17 cellular contexts compared by ENCODE assay signal in genomic region chr10:36581237-36581636, GRCh38.
"Had no signal": no experiment of that assay in that cellular context is flagged by ENCODE, and none has a peak within 500 bp of the region (broad histone marks: within the 10 kb centered on the region; RNA-seq: fewer than 3 reads in every experiment).

No MANE protein-coding gene starts in this region.

- H3K4me3 ChIP-seq: stomach, suprapubic skin, testis, thoracic aorta, thyroid gland, tibial artery, tibial nerve, transverse colon, upper lobe of left lung, upper lobe of right lung, uterus, vagina had no signal

- ATAC-seq: stimulated activated effector memory CD8-positive, alpha-beta T cell treated with anti-CD3 and anti-CD28 coated beads, Interleukin-12 subunit alpha, Interleukin-12 subunit beta, amount 100 ng/mL, for 72 hours; stimulated activated memory B cell treated with anti-CD40 and anti-IgM and Interleukin-4, amounts not matched to agents 10 μg/mL and 1 μg/mL and 100 μg/mL, for 72 hours; stimulated activated naive B cell treated with anti-CD40 and anti-IgM and Interleukin-4, amounts not matched to agents 10 μg/mL and 1 μg/mL and 100 μg/mL, for 72 hours; stimulated activated naive CD8-positive, alpha-beta T cell treated with anti-CD3 and anti-CD28 coated beads, Interleukin-15, amount 100 ng/mL, for 72 hours; stimulated activated naive CD8-positive, alpha-beta T cell treated with anti-CD3 and anti-CD28 coated beads, Interleukin-15, Interleukin-2, amounts not matched to agents 100 U/mL and 50 U/mL, for 24 hours; upper lobe of right lung had no signal

- H3K9me3 ChIP-seq: stomach, suprapubic skin, testis, thoracic aorta, thyroid gland, tibial artery, tibial nerve, transverse colon, upper lobe of left lung, upper lobe of right lung, uterus, vagina had no signal

- H3K4me1 ChIP-seq: stomach, suprapubic skin, testis, thyroid gland, tibial artery, transverse colon, upper lobe of left lung, upper lobe of right lung, uterus, vagina had no signal

- H3K36me3 ChIP-seq: stomach, suprapubic skin, thoracic aorta, thyroid gland, tibial artery, tibial nerve, transverse colon, upper lobe of left lung, upper lobe of right lung, uterus, vagina had no signal

- H3K27ac ChIP-seq: stomach, suprapubic skin, testis, thoracic aorta, thyroid gland, tibial artery, tibial nerve, transverse colon, upper lobe of left lung, upper lobe of right lung, uterus, vagina had no signal
